ENCODE assay signal across 8 cellular contexts in the genomic region with DNA sequence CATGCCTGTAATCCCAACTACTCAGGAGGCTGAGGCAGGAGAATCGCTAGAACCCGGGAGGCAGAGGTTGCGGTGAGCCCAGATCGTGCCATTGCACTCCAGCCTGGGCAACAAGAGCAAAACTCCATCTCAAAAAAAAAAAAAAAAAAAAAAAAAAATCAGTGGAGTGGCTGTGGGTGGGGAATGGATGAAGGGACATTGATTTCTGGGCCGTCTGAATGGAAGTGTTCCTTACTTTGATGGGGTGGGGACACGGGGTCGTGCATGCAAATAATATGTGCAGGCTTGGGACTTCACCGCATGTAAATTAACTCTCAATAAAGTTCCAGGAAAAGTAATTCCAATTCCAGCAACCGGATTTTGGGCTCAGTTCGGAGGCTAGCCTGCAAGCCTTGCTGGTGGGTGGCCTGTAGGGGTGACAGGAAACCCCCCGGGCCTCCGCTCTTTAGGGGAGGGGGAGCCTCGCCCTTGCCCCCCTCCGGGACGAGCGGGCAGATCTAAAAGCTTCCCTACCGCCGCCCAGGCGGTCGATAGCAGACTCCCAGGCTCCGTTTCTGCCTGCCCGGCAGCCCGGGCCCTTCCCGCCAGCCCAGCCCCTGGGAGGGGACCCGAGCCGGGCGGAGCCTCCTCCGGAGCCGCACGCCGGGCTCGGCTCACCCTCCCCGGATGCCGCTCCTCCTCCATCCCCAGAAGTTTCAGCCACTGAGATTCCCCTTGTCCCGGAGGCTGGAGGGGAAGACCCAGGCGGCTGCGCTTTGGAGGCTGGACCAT. TPM values are rescaled to one million over a fixed set of nuclear protein-coding genes. Genes with fewer than 3 reads are reported as not detected.
A peak's percentile ranks its signal among the peaks of the same experiment; 100 is the strongest.
DNase-seq lines count a peak whose midpoint lies in the region; ATAC-seq, FAIRE-seq and TF ChIP-seq lines count a peak whose summit lies in the region.
"Had no signal": no experiment of that assay in that cellular context is flagged by ENCODE, and none has a peak within 500 bp of the region (broad histone marks: within the 10 kb centered on the region; RNA-seq: fewer than 3 reads in every experiment).

No MANE protein-coding gene starts in this region.

- no peak for TF ChIP-seq CTCF in activated CD8-positive, alpha-beta T cell treated with anti-CD3 and anti-CD28 coated beads for 36 hours (IDR thresholded peaks at IDR 0.05)

- no peak for FAIRE-seq in H54 (lab: Jason Lieb, UNC)

- no peaks in the 10 kb centered on the region for H3K27me3 Mint-ChIP-seq in activated CD8-positive, alpha-beta T cell treated with anti-CD3 and anti-CD28 coated beads for 36 hours
- peaks cover 20% of the 10 kb centered on the region for H3K27me3 Mint-ChIP-seq in stimulated activated memory B cell treated with anti-CD40 and anti-IgM and Interleukin-4, amounts not matched to agents 10 μg/mL and 1 μg/mL and 100 μg/mL, for 72 hours

- peak; percentile 12; the same call in 1 of the 2 replicates for TF ChIP-seq POLR2A in H54 (IDR thresholded peaks at IDR 0.05; ENCODE audit: low read depth, low read length)

- no peak overlapping the region for H3K4me3 Mint-ChIP-seq in activated CD8-positive, alpha-beta T cell treated with anti-CD3 and anti-CD28 coated beads for 36 hours
- peak overlapping the region; percentile 43 for H3K4me3 Mint-ChIP-seq in stimulated activated memory B cell treated with anti-CD40 and anti-IgM and Interleukin-4, amounts not matched to agents 10 μg/mL and 1 μg/mL and 100 μg/mL, for 72 hours

- DNase-seq in H54 (ENCODE audit: insufficient read length, low spot score) (peak; percentile 79), hepatic stellate cell (ENCODE audit: low spot score) (peak; percentile 66), NCI-H2171 treated with DMSO at 0.1 percent for 48 hours (lab: John Stamatoyannopoulos, UW) (no peak), KG1 (lab: John Stamatoyannopoulos, UW) (no peak), DMS79 treated with DMSO at 0.1 percent for 48 hours (lab: John Stamatoyannopoulos, UW) (no peak)
- no peak for DNase-seq in activated CD8-positive, alpha-beta T cell treated with anti-CD3 and anti-CD28 coated beads for 36 hours

- peaks cover 9% of the 10 kb centered on the region for H3K4me1 Mint-ChIP-seq in activated CD8-positive, alpha-beta T cell treated with anti-CD3 and anti-CD28 coated beads for 36 hours (ENCODE audit: low read depth)
- H3K4me1 Mint-ChIP-seq in stimulated activated memory B cell treated with anti-CD40 and anti-IgM and Interleukin-4, amounts not matched to agents 10 μg/mL and 1 μg/mL and 100 μg/mL, for 72 hours, result peaks cover 9% of the 10 kb centered on the region

- intact Hi-C loops in activated CD8-positive, alpha-beta T cell treated with anti-CD3 and anti-CD28 coated beads for 36 hours (cut with micrococcal nuclease), result no loop called here

- peak; percentile 60 for ATAC-seq in activated CD8-positive, alpha-beta T cell treated with anti-CD3 and anti-CD28 coated beads for 36 hours
- ATAC-seq in stimulated activated memory B cell treated with anti-CD40 and anti-IgM and Interleukin-4, amounts not matched to agents 10 μg/mL and 1 μg/mL and 100 μg/mL, for 72 hours, result no peak

- H3K27ac Mint-ChIP-seq in activated CD8-positive, alpha-beta T cell treated with anti-CD3 and anti-CD28 coated beads for 36 hours, result peak overlapping the region; percentile 49
- H3K27ac Mint-ChIP-seq in stimulated activated memory B cell treated with anti-CD40 and anti-IgM and Interleukin-4, amounts not matched to agents 10 μg/mL and 1 μg/mL and 100 μg/mL, for 72 hours, result no peak overlapping the region

- CTCF ChIA-PET in activated CD8-positive, alpha-beta T cell treated with anti-CD3 and anti-CD28 coated beads for 36 hours (lab: Charles Lee), result no interaction called here

- POLR2A ChIA-PET in activated CD8-positive, alpha-beta T cell treated with anti-CD3 and anti-CD28 coated beads for 36 hours (lab: Charles Lee), result no interaction called here

- no peaks in the 10 kb centered on the region for H3K36me3 Mint-ChIP-seq in activated CD8-positive, alpha-beta T cell treated with anti-CD3 and anti-CD28 coated beads for 36 hours (ENCODE audit: low read depth)
- no peaks in the 10 kb centered on the region for H3K36me3 Mint-ChIP-seq in stimulated activated memory B cell treated with anti-CD40 and anti-IgM and Interleukin-4, amounts not matched to agents 10 μg/mL and 1 μg/mL and 100 μg/mL, for 72 hours

- peaks cover 3% of the 10 kb centered on the region for H3K9me3 Mint-ChIP-seq in activated CD8-positive, alpha-beta T cell treated with anti-CD3 and anti-CD28 coated beads for 36 hours
- H3K9me3 Mint-ChIP-seq in stimulated activated memory B cell treated with anti-CD40 and anti-IgM and Interleukin-4, amounts not matched to agents 10 μg/mL and 1 μg/mL and 100 μg/mL, for 72 hours, result peaks cover 3% of the 10 kb centered on the region
- H3K9me3 Mint-ChIP-seq: IgD-negative memory B cell had no signal

RNA-seq across cellular contexts. Expression of a gene that starts 48.0 kb away (rescaled TPM):
- 100 to 1,000 TPM; 185 to 186 TPM for total RNA-seq in activated CD8-positive, alpha-beta T cell treated with anti-CD3 and anti-CD28 coated beads for 36 hours

Comparison
In these comparisons a context has a peak if more than half of its experiments do, and no peak if none do; other contexts are left out.
1. DNase-seq: peak in H54 (single experiment) and hepatic stellate cell (single experiment); none in activated CD8-positive, alpha-beta T cell treated with anti-CD3 and anti-CD28 coated beads for 36 hours (single experiment), NCI-H2171 treated with DMSO at 0.1 percent for 48 hours (single experiment), KG1 (single experiment) and DMS79 treated with DMSO at 0.1 percent for 48 hours (single experiment).